Comparison of ENCODE assay signal across 8 cellular contexts in the genomic region with DNA sequence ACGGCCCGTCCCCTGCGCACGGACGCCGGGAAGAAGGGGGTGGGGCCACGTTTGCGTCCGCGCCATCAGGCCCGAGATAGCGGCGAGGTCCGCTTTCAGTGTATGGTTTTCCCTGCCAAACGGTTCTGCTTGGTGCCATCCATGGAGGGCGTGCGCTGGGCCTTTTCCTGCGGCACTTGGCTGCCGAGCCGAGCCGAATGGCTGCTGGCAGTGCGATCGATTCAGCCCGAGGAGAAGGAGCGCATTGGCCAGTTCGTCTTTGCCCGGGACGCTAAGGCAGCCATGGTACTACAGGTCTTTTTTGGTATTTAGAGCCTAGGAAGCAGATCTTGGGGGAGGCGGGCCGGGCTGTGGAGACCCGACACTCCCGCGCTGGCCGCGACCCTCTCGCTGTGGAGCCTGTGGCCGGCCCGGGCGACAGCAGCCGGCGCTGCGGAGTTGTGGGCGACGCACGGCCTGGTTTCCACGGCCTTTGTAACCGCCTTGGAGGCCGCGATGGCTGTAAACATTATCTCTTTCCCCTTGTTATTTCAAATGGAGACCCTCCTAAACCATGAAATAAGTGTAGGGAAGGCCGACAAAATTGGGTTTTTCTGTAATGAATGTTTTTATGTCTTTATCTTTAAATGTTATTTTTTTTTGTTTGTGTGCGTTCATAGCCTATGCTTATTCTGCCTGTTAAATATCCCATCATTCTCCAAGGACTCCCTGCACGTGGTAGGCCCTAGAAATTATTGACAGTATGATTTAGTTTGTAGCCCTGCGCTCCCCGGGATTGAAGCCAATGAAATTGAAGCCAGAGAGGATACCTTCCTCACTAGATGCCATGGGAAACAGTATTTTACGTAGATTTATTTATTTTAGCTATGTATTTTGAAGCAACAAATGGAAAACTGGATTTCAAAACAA. TPM values are rescaled to one million over a fixed set of nuclear protein-coding genes. Genes with fewer than 3 reads are reported as not detected.
DNase-seq lines count a peak whose midpoint lies in the region; FAIRE-seq and TF ChIP-seq lines count a peak whose summit lies in the region.

A gene with protein sequence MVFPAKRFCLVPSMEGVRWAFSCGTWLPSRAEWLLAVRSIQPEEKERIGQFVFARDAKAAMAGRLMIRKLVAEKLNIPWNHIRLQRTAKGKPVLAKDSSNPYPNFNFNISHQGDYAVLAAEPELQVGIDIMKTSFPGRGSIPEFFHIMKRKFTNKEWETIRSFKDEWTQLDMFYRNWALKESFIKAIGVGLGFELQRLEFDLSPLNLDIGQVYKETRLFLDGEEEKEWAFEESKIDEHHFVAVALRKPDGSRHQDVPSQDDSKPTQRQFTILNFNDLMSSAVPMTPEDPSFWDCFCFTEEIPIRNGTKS (plus strand): TSS at position 54 of the 909 bp plus-strand sequence. CDS start 49 bp downstream, at position 103.

- DNase-seq in activated T-cell treated with anti-CD3 and anti-CD28 coated beads, Interleukin-2, amount 50 U/mL, for 24 hours = no peak
- DNase-seq in activated T-cell treated with anti-CD3 and anti-CD28 coated beads for 4 hours (no peak), H54 (ENCODE audit: insufficient read length, low spot score) (no peak), Karpas-422 (peak; percentile 84), esophagus squamous epithelium (lab: John Stamatoyannopoulos, UW) (no peak), uterus (peak in 1 of 2 donors; percentile 21)

- peak within 1 kb of the TSS; percentile 99 for H3K27ac Mint-ChIP-seq in activated T-cell treated with anti-CD3 and anti-CD28 coated beads, Interleukin-2, amount 50 U/mL, for 24 hours
- peak within 1 kb of the TSS; percentile 94 for H3K27ac Mint-ChIP-seq in T-helper 1 cell treated with Interleukin-12 subunit alpha and Interleukin-12 subunit beta and Interleukin-4 antibody, amounts not matched to agents 30 μg/mL and 1 μg/mL, for 36 hours

- H3K9me3 Mint-ChIP-seq in activated T-cell treated with anti-CD3 and anti-CD28 coated beads, Interleukin-2, amount 50 U/mL, for 24 hours = no peaks in the 10 kb centered on the region
- no peaks in the 10 kb centered on the region for H3K9me3 Mint-ChIP-seq in T-helper 1 cell treated with Interleukin-12 subunit alpha and Interleukin-12 subunit beta and Interleukin-4 antibody, amounts not matched to agents 30 μg/mL and 1 μg/mL, for 36 hours

- H3K36me3 ChIP-seq in Karpas-422 (ENCODE audit: insufficient read depth, low read length) = peaks cover 34% of the 10 kb centered on the region
- peaks cover 0 to 28% (median 0%) of the 10 kb centered on the region in 3 donors for H3K36me3 ChIP-seq in esophagus squamous epithelium
- peaks cover 22% of the 10 kb centered on the region for H3K36me3 ChIP-seq in muscle layer of colon (ENCODE audit: insufficient read depth, low read length)
- H3K36me3 ChIP-seq in uterus = no peaks in the 10 kb centered on the region

- peaks cover 55% of the 10 kb centered on the region for H3K4me1 Mint-ChIP-seq in activated T-cell treated with anti-CD3 and anti-CD28 coated beads, Interleukin-2, amount 50 U/mL, for 24 hours (ENCODE audit: low read depth)
- H3K4me1 Mint-ChIP-seq in T-helper 1 cell treated with Interleukin-12 subunit alpha and Interleukin-12 subunit beta and Interleukin-4 antibody, amounts not matched to agents 30 μg/mL and 1 μg/mL, for 36 hours (ENCODE audit: low read depth) = peaks cover 39% of the 10 kb centered on the region

- H3K4me1 ChIP-seq in Karpas-422 (ENCODE audit: low read length) (peaks cover 50% of the 10 kb centered on the region), esophagus squamous epithelium (peaks cover 4 to 61% (median 35%) of the 10 kb centered on the region in 3 donors), muscle layer of colon (ENCODE audit: insufficient read depth, low read length) (peaks cover 39% of the 10 kb centered on the region), uterus (peaks cover 9 to 14% of the 10 kb centered on the region in 2 donors)

- no peaks in the 10 kb centered on the region for H3K27me3 Mint-ChIP-seq in activated T-cell treated with anti-CD3 and anti-CD28 coated beads, Interleukin-2, amount 50 U/mL, for 24 hours
- H3K27me3 Mint-ChIP-seq in T-helper 1 cell treated with Interleukin-12 subunit alpha and Interleukin-12 subunit beta and Interleukin-4 antibody, amounts not matched to agents 30 μg/mL and 1 μg/mL, for 36 hours (ENCODE audit: low read depth) = no peaks in the 10 kb centered on the region

- intact Hi-C loops in esophagus squamous epithelium (cut with DNase I) (no loop called here), uterus (cut with DNase I; ENCODE audit: low total_unique reads) (no loop called here)

- peaks cover 53% of the 10 kb centered on the region for H3K79me2 ChIP-seq in Karpas-422 (ENCODE audit: low read length)

- peak within 1 kb of the TSS; percentile 94 for H2AFZ ChIP-seq in Karpas-422 (ENCODE audit: low read length)

- H3K9me3 ChIP-seq in Karpas-422 (ENCODE audit: low read length) (no peaks in the 10 kb centered on the region), esophagus squamous epithelium (no peaks in the 10 kb centered on the region), muscle layer of colon (ENCODE audit: low read length) (no peaks in the 10 kb centered on the region), uterus (no peaks in the 10 kb centered on the region)

- TF ChIP-seq POLR2A in H54 (IDR thresholded peaks at IDR 0.05; ENCODE audit: low read depth, low read length) = peak; percentile 77
- peak in 1 of 4 donors; percentile 1 for TF ChIP-seq POLR2A in esophagus squamous epithelium (IDR thresholded peaks at IDR 0.05)
- peak in 1 of 2 donors; percentile 51 for TF ChIP-seq POLR2A in uterus (IDR thresholded peaks at IDR 0.05)

- peak within 1 kb of the TSS; percentile 93 for H3K9ac ChIP-seq in Karpas-422 (ENCODE audit: low read length)
- H3K9ac ChIP-seq in muscle layer of colon (ENCODE audit: low read length) = peak within 1 kb of the TSS; percentile 86

- WGBS in esophagus squamous epithelium, 2 donors = 1% methylated on average over 17 to 24 of the region's 55 CpGs

- no peaks in the 10 kb centered on the region for H3K9me2 ChIP-seq in Karpas-422 (replicated peaks; ENCODE audit: insufficient read depth, low read length)

- no peaks in the 10 kb centered on the region for H3K27me3 ChIP-seq in Karpas-422 (ENCODE audit: low read length)
- H3K27me3 ChIP-seq in esophagus squamous epithelium = no peaks in the 10 kb centered on the region
- no peaks in the 10 kb centered on the region for H3K27me3 ChIP-seq in muscle layer of colon (ENCODE audit: control insufficient read depth in 1 of 2, insufficient read depth in 2 of 2, low read length in 2 of 2)
- H3K27me3 ChIP-seq in uterus = no peaks in the 10 kb centered on the region

- H3K4me3 ChIP-seq in Karpas-422 (ENCODE audit: low read length) (peak within 1 kb of the TSS; percentile 88), esophagus squamous epithelium (peak within 1 kb of the TSS; percentile 75 to 90 (median 87)), muscle layer of colon (ENCODE audit: low read depth in 1 of 2, low read length in 2 of 2) (peak within 1 kb of the TSS; percentile 82 to 94), uterus (peak within 1 kb of the TSS; percentile 74 to 91)

- peak within 1 kb of the TSS; percentile 71 for H3K27ac ChIP-seq in Karpas-422 (ENCODE audit: low read length)
- peak within 1 kb of the TSS; percentile 94 to 99 (median 98) for H3K27ac ChIP-seq in esophagus squamous epithelium
- H3K27ac ChIP-seq in muscle layer of colon (ENCODE audit: low read depth, low read length) = peak within 1 kb of the TSS; percentile 85
- H3K27ac ChIP-seq in uterus = peak within 1 kb of the TSS; percentile 97 to 98

- H4K20me1 ChIP-seq in Karpas-422 (ENCODE audit: insufficient read depth, low read depth, low read length) = peaks cover 8% of the 10 kb centered on the region; the same call in 1 of the 2 replicates

- peaks cover 54% of the 10 kb centered on the region for H3K36me3 Mint-ChIP-seq in activated T-cell treated with anti-CD3 and anti-CD28 coated beads, Interleukin-2, amount 50 U/mL, for 24 hours (ENCODE audit: low read depth)
- peaks cover 21% of the 10 kb centered on the region for H3K36me3 Mint-ChIP-seq in T-helper 1 cell treated with Interleukin-12 subunit alpha and Interleukin-12 subunit beta and Interleukin-4 antibody, amounts not matched to agents 30 μg/mL and 1 μg/mL, for 36 hours (ENCODE audit: low read depth)

- no peak for TF ChIP-seq CTCF in esophagus squamous epithelium (IDR thresholded peaks at IDR 0.05)
- TF ChIP-seq CTCF in uterus (IDR thresholded peaks at IDR 0.05) = peak in 1 of 4 experiments; percentile 7

- H3K4me2 ChIP-seq in Karpas-422 (ENCODE audit: low read depth, low read length, poor library complexity, severe bottlenecking) = peak within 1 kb of the TSS; percentile 97

- H3K4me3 Mint-ChIP-seq in activated T-cell treated with anti-CD3 and anti-CD28 coated beads, Interleukin-2, amount 50 U/mL, for 24 hours = peak within 1 kb of the TSS; percentile 97
- peak within 1 kb of the TSS; percentile 95 for H3K4me3 Mint-ChIP-seq in T-helper 1 cell treated with Interleukin-12 subunit alpha and Interleukin-12 subunit beta and Interleukin-4 antibody, amounts not matched to agents 30 μg/mL and 1 μg/mL, for 36 hours

- no peak for FAIRE-seq in H54 (lab: Jason Lieb, UNC)

RNA-seq across cellular contexts. Expression of the gene that starts here (rescaled TPM):
- total RNA-seq in Karpas-422 (2014; rRNA removed; shearing (Covaris generic); ENCODE audit: low replicate concordance) = 127 and 222 TPM in 2 replicates
- total RNA-seq in esophagus squamous epithelium (10 to 100 TPM; 21.7 to 41.6 (median 33.1) TPM), uterus (10 to 100 TPM in 3 of 4 donors, 1 to 10 TPM in 1; 5.9 to 87.0 (median 27.5) TPM)
